ENCODE assay signal across 8 cellular contexts in genomic region chr12:48717252-48717695, GRCh38. TPM values are rescaled to one million over a fixed set of nuclear protein-coding genes. Genes with fewer than 3 reads are reported as not detected.
DNase-seq lines count a peak whose midpoint lies in the region; ATAC-seq and TF ChIP-seq lines count a peak whose summit lies in the region.

No MANE protein-coding gene starts in this region.

- no peaks in the 10 kb centered on the region for H3K27me3 Mint-ChIP-seq in activated naive CD8-positive, alpha-beta T cell treated with anti-CD3 and anti-CD28 coated beads for 36 hours
- peaks cover 13 to 22% (median 22%) of the 10 kb centered on the region in 3 donors for H3K27me3 Mint-ChIP-seq in immature natural killer cell (ENCODE audit: low read depth in 3 of 3)
- H3K27me3 Mint-ChIP-seq in stimulated activated memory B cell treated with anti-CD40 and anti-IgM and Interleukin-4, amounts not matched to agents 10 μg/mL and 1 μg/mL and 100 μg/mL, for 72 hours = no peaks in the 10 kb centered on the region

- H3K9me3 Mint-ChIP-seq in activated naive CD8-positive, alpha-beta T cell treated with anti-CD3 and anti-CD28 coated beads for 36 hours = peaks cover 19% of the 10 kb centered on the region
- peaks cover 9 to 21% (median 11%) of the 10 kb centered on the region in 6 donors for H3K9me3 Mint-ChIP-seq in immature natural killer cell
- H3K9me3 Mint-ChIP-seq in stimulated activated memory B cell treated with anti-CD40 and anti-IgM and Interleukin-4, amounts not matched to agents 10 μg/mL and 1 μg/mL and 100 μg/mL, for 72 hours = peaks cover 12% of the 10 kb centered on the region

- TF ChIP-seq CTCF in GM12864 (IDR thresholded peaks at IDR 0.05; ENCODE audit: low read depth, low read length, missing control alignments) = no peak

- H3K4me1 Mint-ChIP-seq in activated naive CD8-positive, alpha-beta T cell treated with anti-CD3 and anti-CD28 coated beads for 36 hours = peaks cover 34% of the 10 kb centered on the region
- peaks cover 44 to 48% of the 10 kb centered on the region in 2 donors for H3K4me1 Mint-ChIP-seq in immature natural killer cell
- H3K4me1 Mint-ChIP-seq in stimulated activated memory B cell treated with anti-CD40 and anti-IgM and Interleukin-4, amounts not matched to agents 10 μg/mL and 1 μg/mL and 100 μg/mL, for 72 hours = peaks cover 27% of the 10 kb centered on the region

- ATAC-seq in HG03066 (IDR thresholded peaks at IDR 0.05; ENCODE audit: low read depth, unreplicated experiment) (peak; percentile 1), GM21737 (IDR thresholded peaks at IDR 0.05; ENCODE audit: unreplicated experiment) (no peak)
- no peak for ATAC-seq in stimulated activated memory B cell treated with anti-CD40 and anti-IgM and Interleukin-4, amounts not matched to agents 10 μg/mL and 1 μg/mL and 100 μg/mL, for 72 hours

- H3K36me3 Mint-ChIP-seq in activated naive CD8-positive, alpha-beta T cell treated with anti-CD3 and anti-CD28 coated beads for 36 hours = peaks cover 45% of the 10 kb centered on the region
- peaks cover 14 to 24% (median 17%) of the 10 kb centered on the region in 3 donors for H3K36me3 Mint-ChIP-seq in immature natural killer cell
- peaks cover 24% of the 10 kb centered on the region for H3K36me3 Mint-ChIP-seq in stimulated activated memory B cell treated with anti-CD40 and anti-IgM and Interleukin-4, amounts not matched to agents 10 μg/mL and 1 μg/mL and 100 μg/mL, for 72 hours

- H3K4me3 Mint-ChIP-seq in activated naive CD8-positive, alpha-beta T cell treated with anti-CD3 and anti-CD28 coated beads for 36 hours = peak overlapping the region; percentile 97
- H3K4me3 Mint-ChIP-seq in immature natural killer cell = peak overlapping the region; percentile 90 to 96 (median 95)
- peak overlapping the region; percentile 98 for H3K4me3 Mint-ChIP-seq in stimulated activated memory B cell treated with anti-CD40 and anti-IgM and Interleukin-4, amounts not matched to agents 10 μg/mL and 1 μg/mL and 100 μg/mL, for 72 hours

- DNase-seq in GM12864 (ENCODE audit: low read depth) (peak; percentile 39), immature natural killer cell (no peak), NCI-H128 (lab: John Stamatoyannopoulos, UW; ENCODE audit: unreplicated experiment) (no peak), SHP77 treated with DMSO at 0.1 percent for 48 hours (lab: John Stamatoyannopoulos, UW) (no peak)
- DNase-seq in activated naive CD8-positive, alpha-beta T cell treated with anti-CD3 and anti-CD28 coated beads for 36 hours = no peak

- peak overlapping the region; percentile 65 for H3K4me3 ChIP-seq in GM12864 (ENCODE audit: low read depth, low read length)

- peak overlapping the region; percentile 99 for H3K27ac Mint-ChIP-seq in activated naive CD8-positive, alpha-beta T cell treated with anti-CD3 and anti-CD28 coated beads for 36 hours
- peak overlapping the region; percentile 97 to 100 (median 99) for H3K27ac Mint-ChIP-seq in immature natural killer cell
- H3K27ac Mint-ChIP-seq in stimulated activated memory B cell treated with anti-CD40 and anti-IgM and Interleukin-4, amounts not matched to agents 10 μg/mL and 1 μg/mL and 100 μg/mL, for 72 hours = peak overlapping the region; percentile 97

RNA-seq across cellular contexts. Expression of gene CCNT1, which starts 0.8 kb away (rescaled TPM):
- total RNA-seq in activated naive CD8-positive, alpha-beta T cell treated with anti-CD3 and anti-CD28 coated beads for 36 hours = 10 to 100 TPM; 62.0 to 65.5 TPM
- polyA plus RNA-seq in immature natural killer cell = 10 to 100 TPM in 1 of 3 donors, 1 to 10 TPM in 2; 5.5 to 27.1 (median 9.6) TPM

RNA-seq across cellular contexts. Expression of gene KANSL2, which starts 35.2 kb away (rescaled TPM):
- 10 to 100 TPM; 59.7 to 62.0 TPM for total RNA-seq in activated naive CD8-positive, alpha-beta T cell treated with anti-CD3 and anti-CD28 coated beads for 36 hours
- polyA plus RNA-seq in immature natural killer cell = 10 to 100 TPM; 36.7 to 51.4 (median 40.1) TPM
